ENCODE assay signal across 8 cellular contexts in the genomic region with DNA sequence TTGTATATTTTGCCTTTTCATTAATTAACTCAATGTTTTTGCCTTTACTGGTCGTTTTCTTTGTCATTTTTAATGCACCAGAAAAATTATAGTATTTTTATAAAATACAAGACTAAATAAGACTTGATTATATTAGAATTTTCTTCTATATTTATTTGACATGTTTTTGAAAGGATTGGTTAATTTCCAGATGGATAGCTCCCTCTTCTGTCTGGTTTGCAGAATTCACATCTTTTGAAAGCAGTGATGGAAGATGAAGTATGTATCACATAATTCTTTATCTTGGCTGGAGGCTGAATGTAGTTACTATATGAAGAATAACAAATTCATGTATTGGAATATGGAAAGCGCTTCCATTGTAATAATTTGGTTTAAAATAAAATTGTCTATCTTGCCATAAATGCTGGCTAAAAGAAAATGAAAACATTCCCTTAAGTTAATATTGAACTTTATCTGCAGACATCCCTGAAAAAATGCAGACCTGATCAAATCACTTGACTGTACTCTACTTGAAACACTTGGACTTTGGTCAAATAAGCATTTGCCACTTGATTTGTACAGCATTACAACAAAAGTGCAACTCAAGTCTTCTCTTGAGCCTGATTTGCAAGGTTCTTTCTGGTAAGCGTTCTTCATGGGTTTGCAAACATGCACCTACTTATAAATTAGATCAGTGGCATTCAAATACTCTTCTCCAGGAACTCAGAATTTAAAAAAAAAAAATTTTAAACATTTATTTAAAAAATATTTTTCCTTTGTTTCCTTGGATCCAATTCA.
DNase-seq lines count a peak whose midpoint lies in the region; ATAC-seq and TF ChIP-seq lines count a peak whose summit lies in the region.

No MANE protein-coding gene starts in this region.

- peak; percentile 44 for TF ChIP-seq CTCF in GM10266 (IDR thresholded peaks at IDR 0.05; ENCODE audit: control insufficient read depth, insufficient read depth, low read depth, missing control alignments)
- peak; percentile 55 for TF ChIP-seq CTCF in astrocyte of the cerebellum (IDR thresholded peaks at IDR 0.05; ENCODE audit: low read depth, low read length, missing control alignments)

- no peaks in the 10 kb centered on the region for H3K9me3 ChIP-seq in effector memory CD4-positive, alpha-beta T cell (ENCODE audit: control insufficient read depth, low read length)

- no peaks in the 10 kb centered on the region for H3K4me1 ChIP-seq in effector memory CD4-positive, alpha-beta T cell (ENCODE audit: control insufficient read depth, insufficient read depth, low read length, poor library complexity, severe bottlenecking)

- no peaks in the 10 kb centered on the region for H3K27me3 ChIP-seq in effector memory CD4-positive, alpha-beta T cell (replicated peaks; ENCODE audit: control insufficient read depth, insufficient read depth, low read length, poor library complexity, severe bottlenecking)

- in situ Hi-C loops in astrocyte of the cerebellum (cut with HindIII; ENCODE audit: low sequenced_read_pairs) = loop anchor here (5.0 kb wide), 1 partner anchor 63 kb away; no protein-coding TSS in a partner anchor

- H3K4me3 ChIP-seq in astrocyte of the cerebellum (ENCODE audit: low read depth, low read length) = no peak overlapping the region
- no peak overlapping the region for H3K4me3 ChIP-seq in effector memory CD4-positive, alpha-beta T cell (ENCODE audit: insufficient read depth, low read depth, low read length, poor library complexity, severe bottlenecking)

- no peak for DNase-seq in GM10266 (ENCODE audit: extremely low spot score)
- DNase-seq in NCI-H1694 treated with DMSO at 0.1 percent for 48 hours (lab: John Stamatoyannopoulos, UW) = peak; percentile 73
- peak; percentile 50 for DNase-seq in astrocyte of the cerebellum (ENCODE audit: low read depth)
- DNase-seq in lung microvascular endothelial cell (ENCODE audit: low read depth in 2 of 2) = peak; percentile 82 to 85
- no peak for DNase-seq in effector memory CD4-positive, alpha-beta T cell

- H3K27ac ChIP-seq in effector memory CD4-positive, alpha-beta T cell (ENCODE audit: insufficient read depth, low read length, poor library complexity, severe bottlenecking) = no peak overlapping the region

- no peak for ATAC-seq in HG03460 (IDR thresholded peaks at IDR 0.05; ENCODE audit: unreplicated experiment)
- no peak for ATAC-seq in HG03159 (IDR thresholded peaks at IDR 0.05; ENCODE audit: unreplicated experiment)
- ATAC-seq in HG03457 (IDR thresholded peaks at IDR 0.05; ENCODE audit: unreplicated experiment) = no peak

- no peaks in the 10 kb centered on the region for H3K36me3 ChIP-seq in effector memory CD4-positive, alpha-beta T cell (ENCODE audit: control insufficient read depth, insufficient read depth, low read length)

Comparison
In these comparisons a context has a peak if more than half of its experiments do, and no peak if none do; other contexts are left out.
1. DNase-seq: peak in NCI-H1694 treated with DMSO at 0.1 percent for 48 hours (single experiment), astrocyte of the cerebellum (single experiment) and lung microvascular endothelial cell (2 of 2); none in GM10266 (single experiment) and effector memory CD4-positive, alpha-beta T cell (0 of 3).